Comparison of ENCODE assay signal across 10 cellular contexts in genomic region chr13:79307866-79308298, GRCh38.
A peak's percentile ranks its signal among the peaks of the same experiment; 100 is the strongest.
DNase-seq lines count a peak whose midpoint lies in the region; ATAC-seq and TF ChIP-seq lines count a peak whose summit lies in the region.
"Had no signal": no experiment of that assay in that cellular context is flagged by ENCODE, and none has a peak within 500 bp of the region (broad histone marks: within the 10 kb centered on the region; RNA-seq: fewer than 3 reads in every experiment).

No MANE protein-coding gene starts in this region.

- no peaks in the 10 kb centered on the region for H3F3A ChIP-seq in MM.1S (ENCODE audit: insufficient read depth, low read length)

- no peak overlapping the region for H3K4me2 ChIP-seq in MM.1S (ENCODE audit: low read depth, low read length)

- TF ChIP-seq CTCF in MM.1S (IDR thresholded peaks at IDR 0.05; ENCODE audit: low read length) = no peak

- no peaks in the 10 kb centered on the region; the same call in 1 of the 2 replicates for H3K36me3 ChIP-seq in MM.1S (replicated peaks; ENCODE audit: insufficient read depth, low read length)

- H3K27me3 Mint-ChIP-seq in stimulated activated naive CD8-positive, alpha-beta T cell treated with anti-CD3 and anti-CD28 coated beads, Interleukin-15, amount 100 ng/mL, for 72 hours = peaks cover 2% of the 10 kb centered on the region

- H2AFZ ChIP-seq in MM.1S (ENCODE audit: low read length) = no peak overlapping the region

- no peak overlapping the region for H3K4me3 Mint-ChIP-seq in stimulated activated naive CD8-positive, alpha-beta T cell treated with anti-CD3 and anti-CD28 coated beads, Interleukin-15, amount 100 ng/mL, for 72 hours
- H3K4me3 Mint-ChIP-seq: CD4-positive, CD25-positive, alpha-beta regulatory T cell; neural crest cell had no signal

- H3K27me3 ChIP-seq in MM.1S (replicated peaks; ENCODE audit: insufficient read depth, low read length) = no peaks in the 10 kb centered on the region

- in situ Hi-C loops in KBM-7 (cut with MboI; ENCODE audit: low pct_unique_long_range_greater_than_20kb, low sequenced_read_pairs) = no loop called here

- peak; percentile 53 for ATAC-seq in esophagus mucosa
- peak; percentile 55 for ATAC-seq in stimulated activated naive CD8-positive, alpha-beta T cell treated with anti-CD3 and anti-CD28 coated beads, Interleukin-15, amount 100 ng/mL, for 72 hours

- H3K9me3 Mint-ChIP-seq in stimulated activated naive CD8-positive, alpha-beta T cell treated with anti-CD3 and anti-CD28 coated beads, Interleukin-15, amount 100 ng/mL, for 72 hours = peaks cover 0 to 3% of the 10 kb centered on the region in 2 donors
- H3K9me3 Mint-ChIP-seq: neural crest cell had no signal

- no peak overlapping the region for H3K9ac ChIP-seq in MM.1S (ENCODE audit: low read length)

- H3K27ac Mint-ChIP-seq in stimulated activated naive CD8-positive, alpha-beta T cell treated with anti-CD3 and anti-CD28 coated beads, Interleukin-15, amount 100 ng/mL, for 72 hours = no peak overlapping the region
- H3K27ac Mint-ChIP-seq: CD4-positive, CD25-positive, alpha-beta regulatory T cell had no signal

- DNase-seq in activated T-cell treated with anti-CD3 and anti-CD28 coated beads, Interleukin-2, amount 50 U/mL, for 48 hours = peak; percentile 28 to 36
- no peak for DNase-seq in activated T-cell treated with anti-CD3 and anti-CD28 coated beads, Interleukin-2, amount 50 U/mL, for 1 hour
- peak; percentile 6 for DNase-seq in KBM-7
- DNase-seq in stimulated activated naive CD8-positive, alpha-beta T cell treated with anti-CD3 and anti-CD28 coated beads, Interleukin-15, amount 100 ng/mL, for 72 hours = no peak
- no peak for DNase-seq in pons (ENCODE audit: low spot score)
- no peak for DNase-seq in MM.1S
- DNase-seq in NCI-H446 treated with DMSO at 0.1 percent for 48 hours (lab: John Stamatoyannopoulos, UW) = no peak
- DNase-seq: CD4-positive, CD25-positive, alpha-beta regulatory T cell had no signal

- H3K4me1 ChIP-seq in MM.1S (ENCODE audit: low read length) = no peaks in the 10 kb centered on the region

- H3K79me2 ChIP-seq in MM.1S (ENCODE audit: low read length) = no peaks in the 10 kb centered on the region

- H3K4me3 ChIP-seq in MM.1S (ENCODE audit: low read length) = no peak overlapping the region

- H3K4me1 Mint-ChIP-seq in stimulated activated naive CD8-positive, alpha-beta T cell treated with anti-CD3 and anti-CD28 coated beads, Interleukin-15, amount 100 ng/mL, for 72 hours = peaks cover 15% of the 10 kb centered on the region
- H3K4me1 Mint-ChIP-seq: CD4-positive, CD25-positive, alpha-beta regulatory T cell; neural crest cell had no signal

- H3K9me2 ChIP-seq in MM.1S (replicated peaks; ENCODE audit: insufficient read depth, low read length) = no peaks in the 10 kb centered on the region

- H3K9me3 ChIP-seq in MM.1S (replicated peaks; ENCODE audit: insufficient read depth, low read length) = no peaks in the 10 kb centered on the region

- H3K27ac ChIP-seq in MM.1S (ENCODE audit: low read length) = no peak overlapping the region

- no peaks in the 10 kb centered on the region for H4K20me1 ChIP-seq in MM.1S (ENCODE audit: insufficient read depth, low read length)

Comparison
In these comparisons a context has a peak if more than half of its experiments do, and no peak if none do; other contexts are left out.
1. DNase-seq: peak in activated T-cell treated with anti-CD3 and anti-CD28 coated beads, Interleukin-2, amount 50 U/mL, for 48 hours (2 of 2) and KBM-7 (single experiment); none in activated T-cell treated with anti-CD3 and anti-CD28 coated beads, Interleukin-2, amount 50 U/mL, for 1 hour (single experiment), stimulated activated naive CD8-positive, alpha-beta T cell treated with anti-CD3 and anti-CD28 coated beads, Interleukin-15, amount 100 ng/mL, for 72 hours (0 of 2), pons (single experiment), MM.1S (single experiment) and NCI-H446 treated with DMSO at 0.1 percent for 48 hours (single experiment).